15 cellular contexts compared by ENCODE assay signal in the genomic region with DNA sequence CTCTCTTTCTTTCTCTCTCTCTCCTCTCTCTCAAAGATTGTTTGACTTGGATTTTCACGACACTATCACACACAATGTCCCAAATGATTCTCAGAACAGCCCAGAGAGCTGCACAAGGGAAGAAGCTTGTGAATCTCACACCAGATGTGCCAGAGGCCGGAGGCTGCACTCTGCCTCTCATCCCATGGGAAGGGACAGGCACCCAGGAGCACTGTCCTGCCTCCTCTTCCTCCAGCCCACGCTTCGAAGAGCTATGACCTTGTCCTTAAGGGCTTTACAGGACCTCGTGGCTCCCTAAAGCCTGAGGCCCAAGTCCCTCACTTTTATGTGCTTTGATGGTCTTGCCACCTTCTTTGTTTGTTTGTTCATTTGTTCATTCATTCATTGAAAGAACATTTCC.
"Had no signal": no experiment of that assay in that cellular context is flagged by ENCODE, and none has a peak within 500 bp of the region (broad histone marks: within the 10 kb centered on the region; RNA-seq: fewer than 3 reads in every experiment).

No MANE protein-coding gene starts in this region.

- H3K9me3 ChIP-seq: left lung, thoracic aorta, upper lobe of right lung had no signal

- H2AFZ ChIP-seq: neural progenitor cell had no signal

- H3K27me3 ChIP-seq: left lung, neural progenitor cell, upper lobe of right lung had no signal

- H3K27ac ChIP-seq: epithelial cell of prostate, left lung, neural progenitor cell, thoracic aorta, upper lobe of right lung had no signal

- DNase-seq: activated CD4-positive, alpha-beta T cell treated with anti-CD3 and anti-CD28 coated beads for 36 hours; activated CD4-positive, alpha-beta T cell treated with anti-CD3 and anti-CD28 coated beads, Interleukin-2, amount 50 U/mL, for 48 hours; activated gamma-delta T cell treated with Interleukin-2 at 50 U/mL for 16 hours; effector memory CD8-positive, alpha-beta T cell; foreskin fibroblast; glutamatergic neuron; left lung; naive thymus-derived CD4-positive, alpha-beta T cell; stimulated activated CD4-positive, alpha-beta T cell treated with anti-CD3 and anti-CD28 coated beads, Interleukin-4, amount 100 ng/mL, for 24 hours; T-helper 2 cell; upper lobe of right lung had no signal

- H3K4me3 ChIP-seq: left lung, neural progenitor cell, smooth muscle cell, thoracic aorta, upper lobe of right lung had no signal

- H3K4me1 ChIP-seq: neural progenitor cell had no signal

- H3K4me2 ChIP-seq: neural progenitor cell, smooth muscle cell had no signal

- H3K9ac ChIP-seq: neural progenitor cell had no signal

- H3K36me3 ChIP-seq: left lung, neural progenitor cell, thoracic aorta, upper lobe of right lung had no signal

- ATAC-seq: activated CD4-positive, alpha-beta T cell treated with anti-CD3 and anti-CD28 coated beads for 36 hours; effector memory CD8-positive, alpha-beta T cell had no signal
